ENCODE assay signal across 2 cellular contexts in genomic region chr9:86098793-86099694, GRCh38.
TF ChIP-seq lines count a peak whose summit lies in the region.

TSS of gene GOLM1 (minus strand) at chr9:86099558. CDS start at chr9:86079320, 20,238 bp downstream.

TF ChIP-seq in GM23338, 12 proteins besides CTCF, POLR2A, EP300 and RAD21 (continued from another document):
- TF ChIP-seq NANOG (IDR thresholded peaks at IDR 0.05; ENCODE audit: borderline replicate concordance): no peak
- TF ChIP-seq POLR2AphosphoS5 (IDR thresholded peaks at IDR 0.05; ENCODE audit: low read depth): no peak
- TF ChIP-seq CREB1 (CRISPR knock-in tag; IDR thresholded peaks at IDR 0.05; ENCODE audit: low read depth): no peak
- TF ChIP-seq ZNF114 (CRISPR knock-in tag; IDR thresholded peaks at IDR 0.05): no peak
- TF ChIP-seq EZH2 (IDR thresholded peaks at IDR 0.05; ENCODE audit: low read depth, unreplicated experiment): no peak
- no peak for TF ChIP-seq ZNF331 (CRISPR knock-in tag; IDR thresholded peaks at IDR 0.05; ENCODE audit: low read depth)
- TF ChIP-seq ZNF462 (CRISPR knock-in tag; IDR thresholded peaks at IDR 0.05): no peak
- TF ChIP-seq EZH2phosphoT487 (IDR thresholded peaks at IDR 0.05; ENCODE audit: unreplicated experiment): no peak
- no peak for TF ChIP-seq ETS1 (IDR thresholded peaks at IDR 0.05)
- TF ChIP-seq, protein P1, sequence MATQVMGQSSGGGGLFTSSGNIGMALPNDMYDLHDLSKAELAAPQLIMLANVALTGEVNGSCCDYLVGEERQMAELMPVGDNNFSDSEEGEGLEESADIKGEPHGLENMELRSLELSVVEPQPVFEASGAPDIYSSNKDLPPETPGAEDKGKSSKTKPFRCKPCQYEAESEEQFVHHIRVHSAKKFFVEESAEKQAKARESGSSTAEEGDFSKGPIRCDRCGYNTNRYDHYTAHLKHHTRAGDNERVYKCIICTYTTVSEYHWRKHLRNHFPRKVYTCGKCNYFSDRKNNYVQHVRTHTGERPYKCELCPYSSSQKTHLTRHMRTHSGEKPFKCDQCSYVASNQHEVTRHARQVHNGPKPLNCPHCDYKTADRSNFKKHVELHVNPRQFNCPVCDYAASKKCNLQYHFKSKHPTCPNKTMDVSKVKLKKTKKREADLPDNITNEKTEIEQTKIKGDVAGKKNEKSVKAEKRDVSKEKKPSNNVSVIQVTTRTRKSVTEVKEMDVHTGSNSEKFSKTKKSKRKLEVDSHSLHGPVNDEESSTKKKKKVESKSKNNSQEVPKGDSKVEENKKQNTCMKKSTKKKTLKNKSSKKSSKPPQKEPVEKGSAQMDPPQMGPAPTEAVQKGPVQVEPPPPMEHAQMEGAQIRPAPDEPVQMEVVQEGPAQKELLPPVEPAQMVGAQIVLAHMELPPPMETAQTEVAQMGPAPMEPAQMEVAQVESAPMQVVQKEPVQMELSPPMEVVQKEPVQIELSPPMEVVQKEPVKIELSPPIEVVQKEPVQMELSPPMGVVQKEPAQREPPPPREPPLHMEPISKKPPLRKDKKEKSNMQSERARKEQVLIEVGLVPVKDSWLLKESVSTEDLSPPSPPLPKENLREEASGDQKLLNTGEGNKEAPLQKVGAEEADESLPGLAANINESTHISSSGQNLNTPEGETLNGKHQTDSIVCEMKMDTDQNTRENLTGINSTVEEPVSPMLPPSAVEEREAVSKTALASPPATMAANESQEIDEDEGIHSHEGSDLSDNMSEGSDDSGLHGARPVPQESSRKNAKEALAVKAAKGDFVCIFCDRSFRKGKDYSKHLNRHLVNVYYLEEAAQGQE (IDR thresholded peaks at IDR 0.05; ENCODE audit: unreplicated experiment): no peak
- no peak for TF ChIP-seq STAT1 (IDR thresholded peaks at IDR 0.05; ENCODE audit: unreplicated experiment)

TF ChIP-seq in HepG2, 621 proteins besides CTCF, POLR2A, EP300 and RAD21 (continued from another document and continues in another):
- TF ChIP-seq ZNF441 (CRISPR knock-in tag; IDR thresholded peaks at IDR 0.05; ENCODE audit: borderline replicate concordance) (no peak), HNRNPLL (IDR thresholded peaks at IDR 0.05; ENCODE audit: low read depth, low read length, poor library complexity, severe bottlenecking) (peak; percentile 65), KDM2A (CRISPR knock-in tag; IDR thresholded peaks at IDR 0.05; ENCODE audit: borderline replicate concordance, low read depth) (no peak), EZH2 (conservative IDR thresholded peaks at IDR 0.05; ENCODE audit: low read depth, low read length) (peak; percentile 61; the same call in 1 of the 2 replicates), KLF12 (CRISPR knock-in tag; IDR thresholded peaks at IDR 0.05; ENCODE audit: borderline replicate concordance) (no peak), PAWR (CRISPR knock-in tag; IDR thresholded peaks at IDR 0.05; ENCODE audit: borderline replicate concordance) (no peak), ZBTB33 (CRISPR knock-in tag; IDR thresholded peaks at IDR 0.05) (no peak), CAMTA2 (CRISPR knock-in tag; IDR thresholded peaks at IDR 0.05; ENCODE audit: borderline replicate concordance) (no peak), HNF4G (IDR thresholded peaks at IDR 0.05; ENCODE audit: borderline replicate concordance, low read depth, low read length) (no peak), HNF4G (CRISPR knock-in tag; IDR thresholded peaks at IDR 0.05; ENCODE audit: borderline replicate concordance, low read depth) (no peak), SOX6 (IDR thresholded peaks at IDR 0.05) (no peak), SOX6 (CRISPR knock-in tag; IDR thresholded peaks at IDR 0.05) (no peak), ZNF572 (CRISPR knock-in tag; IDR thresholded peaks at IDR 0.05) (no peak), ZNF446 (CRISPR knock-in tag; IDR thresholded peaks at IDR 0.05) (0 out of 2 replicates have a peak, but pooled peaks have one; percentile 54), DDIT3 (CRISPR knock-in tag; IDR thresholded peaks at IDR 0.05) (no peak), FOXP1 (IDR thresholded peaks at IDR 0.05) (no peak), FOXP1 (CRISPR knock-in tag; IDR thresholded peaks at IDR 0.05) (no peak), FLYWCH1 (CRISPR knock-in tag; IDR thresholded peaks at IDR 0.05) (no peak), ZNF121 (CRISPR knock-in tag; IDR thresholded peaks at IDR 0.05) (no peak), MTF2 (CRISPR knock-in tag; IDR thresholded peaks at IDR 0.05; ENCODE audit: borderline replicate concordance) (peak; percentile 83; the same call in 1 of the 2 replicates), ZNF552 (CRISPR knock-in tag; IDR thresholded peaks at IDR 0.05; ENCODE audit: borderline replicate concordance) (no peak), DBP (CRISPR knock-in tag; IDR thresholded peaks at IDR 0.05; ENCODE audit: not compliant biosample characterization) (no peak), ETV6 (CRISPR knock-in tag; conservative IDR thresholded peaks at IDR 0.05) (no peak), CBX2 (IDR thresholded peaks at IDR 0.05; ENCODE audit: low read depth, low read length) (no peak), CBX2 (CRISPR knock-in tag; IDR thresholded peaks at IDR 0.05; ENCODE audit: low read depth) (0 out of 2 replicates have a peak, but pooled peaks have one; percentile 57), EEA1 (CRISPR knock-in tag; IDR thresholded peaks at IDR 0.05; ENCODE audit: borderline replicate concordance) (no peak), DPF2 (CRISPR knock-in tag; IDR thresholded peaks at IDR 0.05; ENCODE audit: borderline replicate concordance, low read depth) (no peak), MAF1 (CRISPR knock-in tag; IDR thresholded peaks at IDR 0.05; ENCODE audit: borderline replicate concordance) (no peak), ZNF232 (CRISPR knock-in tag; IDR thresholded peaks at IDR 0.05; ENCODE audit: borderline replicate concordance) (no peak), ZNF775 (CRISPR knock-in tag; IDR thresholded peaks at IDR 0.05; ENCODE audit: borderline replicate concordance) (no peak), SIX1 (CRISPR knock-in tag; IDR thresholded peaks at IDR 0.05; ENCODE audit: borderline replicate concordance) (no peak), BRD4 (CRISPR knock-in tag; IDR thresholded peaks at IDR 0.05) (no peak), JARID2 (CRISPR knock-in tag; IDR thresholded peaks at IDR 0.05; ENCODE audit: insufficient replicate concordance) (no peak), HDAC6 (IDR thresholded peaks at IDR 0.05; ENCODE audit: low read depth, low read length) (no peak), FOXK2 (IDR thresholded peaks at IDR 0.05) (no peak), HIC2 (CRISPR knock-in tag; IDR thresholded peaks at IDR 0.05; ENCODE audit: low read depth) (no peak), ZNF570 (CRISPR knock-in tag; IDR thresholded peaks at IDR 0.05; ENCODE audit: borderline replicate concordance) (no peak), MYPOP (CRISPR knock-in tag; IDR thresholded peaks at IDR 0.05) (peak; percentile 65), ARNT2 (CRISPR knock-in tag; IDR thresholded peaks at IDR 0.05; ENCODE audit: low read depth) (0 out of 2 replicates have a peak, but pooled peaks have one; percentile 34), ZNF773 (CRISPR knock-in tag; IDR thresholded peaks at IDR 0.05; ENCODE audit: borderline replicate concordance) (no peak), ZIK1 (CRISPR knock-in tag; IDR thresholded peaks at IDR 0.05; ENCODE audit: borderline replicate concordance, low read depth) (no peak), NR3C1 (CRISPR knock-in tag; IDR thresholded peaks at IDR 0.05) (no peak), FOXA1 (IDR thresholded peaks at IDR 0.05) (no peak), FOXA1 (CRISPR knock-in tag; IDR thresholded peaks at IDR 0.05) (no peak), ZFP36L2 (CRISPR knock-in tag; IDR thresholded peaks at IDR 0.05) (no peak), TBX3 (IDR thresholded peaks at IDR 0.05; ENCODE audit: borderline replicate concordance) (no peak), LBX2 (CRISPR knock-in tag; IDR thresholded peaks at IDR 0.05; ENCODE audit: borderline replicate concordance) (no peak), PLSCR1 (CRISPR knock-in tag; IDR thresholded peaks at IDR 0.05; ENCODE audit: borderline replicate concordance) (no peak), ZNF83 (CRISPR knock-in tag; IDR thresholded peaks at IDR 0.05; ENCODE audit: borderline replicate concordance) (no peak), RFX1 (IDR thresholded peaks at IDR 0.05) (no peak), AGO1 (IDR thresholded peaks at IDR 0.05; ENCODE audit: low read depth, low read length, poor library complexity, severe bottlenecking) (no peak), BATF2 (CRISPR knock-in tag; IDR thresholded peaks at IDR 0.05) (no peak), DNMT1 (CRISPR knock-in tag; IDR thresholded peaks at IDR 0.05) (no peak)
- TF ChIP-seq, protein P2, sequence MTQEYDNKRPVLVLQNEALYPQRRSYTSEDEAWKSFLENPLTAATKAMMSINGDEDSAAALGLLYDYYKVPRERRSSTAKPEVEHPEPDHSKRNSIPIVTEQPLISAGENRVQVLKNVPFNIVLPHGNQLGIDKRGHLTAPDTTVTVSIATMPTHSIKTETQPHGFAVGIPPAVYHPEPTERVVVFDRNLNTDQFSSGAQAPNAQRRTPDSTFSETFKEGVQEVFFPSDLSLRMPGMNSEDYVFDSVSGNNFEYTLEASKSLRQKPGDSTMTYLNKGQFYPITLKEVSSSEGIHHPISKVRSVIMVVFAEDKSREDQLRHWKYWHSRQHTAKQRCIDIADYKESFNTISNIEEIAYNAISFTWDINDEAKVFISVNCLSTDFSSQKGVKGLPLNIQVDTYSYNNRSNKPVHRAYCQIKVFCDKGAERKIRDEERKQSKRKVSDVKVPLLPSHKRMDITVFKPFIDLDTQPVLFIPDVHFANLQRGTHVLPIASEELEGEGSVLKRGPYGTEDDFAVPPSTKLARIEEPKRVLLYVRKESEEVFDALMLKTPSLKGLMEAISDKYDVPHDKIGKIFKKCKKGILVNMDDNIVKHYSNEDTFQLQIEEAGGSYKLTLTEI (CRISPR knock-in tag; conservative IDR thresholded peaks at IDR 0.05): no peak
- TF ChIP-seq, protein P3, sequence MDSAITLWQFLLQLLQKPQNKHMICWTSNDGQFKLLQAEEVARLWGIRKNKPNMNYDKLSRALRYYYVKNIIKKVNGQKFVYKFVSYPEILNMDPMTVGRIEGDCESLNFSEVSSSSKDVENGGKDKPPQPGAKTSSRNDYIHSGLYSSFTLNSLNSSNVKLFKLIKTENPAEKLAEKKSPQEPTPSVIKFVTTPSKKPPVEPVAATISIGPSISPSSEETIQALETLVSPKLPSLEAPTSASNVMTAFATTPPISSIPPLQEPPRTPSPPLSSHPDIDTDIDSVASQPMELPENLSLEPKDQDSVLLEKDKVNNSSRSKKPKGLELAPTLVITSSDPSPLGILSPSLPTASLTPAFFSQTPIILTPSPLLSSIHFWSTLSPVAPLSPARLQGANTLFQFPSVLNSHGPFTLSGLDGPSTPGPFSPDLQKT (CRISPR knock-in tag; IDR thresholded peaks at IDR 0.05; ENCODE audit: borderline replicate concordance): no peak
